1 cellular context compared by ENCODE assay signal in genomic region chr3:49348361-49348760, GRCh38.
TF ChIP-seq lines count a peak whose summit lies in the region.

No MANE protein-coding gene starts in this region.

TF ChIP-seq in HepG2, 621 proteins besides CTCF, POLR2A, EP300 and RAD21:
- peak; percentile 63 for TF ChIP-seq ZNF460 (CRISPR knock-in tag; IDR thresholded peaks at IDR 0.05; ENCODE audit: borderline replicate concordance)
- TF ChIP-seq ZNF501 (CRISPR knock-in tag; IDR thresholded peaks at IDR 0.05) = 0 out of 2 replicates have a peak, but pooled peaks have one; percentile 4
